In genomic region chr11:76236092-76237026, GRCh38 we compare ENCODE assay signal across 8 cellular contexts. TPM values are rescaled to one million over a fixed set of nuclear protein-coding genes. Genes with fewer than 3 reads are reported as not detected.
DNase-seq lines count a peak whose midpoint lies in the region; ATAC-seq and TF ChIP-seq lines count a peak whose summit lies in the region.

No MANE protein-coding gene starts in this region.

- H3K36me3 ChIP-seq in iPS-15b (ENCODE audit: control insufficient read depth, insufficient read depth, low read length) = no peaks in the 10 kb centered on the region
- no peaks in the 10 kb centered on the region for H3K36me3 ChIP-seq in gastrocnemius medialis

- peaks cover 10 to 26% (median 13%) of the 10 kb centered on the region in 3 donors for H3K4me1 Mint-ChIP-seq in IgD-negative memory B cell
- peaks cover 19% of the 10 kb centered on the region for H3K4me1 Mint-ChIP-seq in brain

- H3K4me1 ChIP-seq in iPS-15b (ENCODE audit: control insufficient read depth, insufficient read depth, low read length) (no peaks in the 10 kb centered on the region), gastrocnemius medialis (peaks cover 0 to 16% of the 10 kb centered on the region in 2 donors)

- no peak for TF ChIP-seq POLR2A in gastrocnemius medialis (IDR thresholded peaks at IDR 0.05)

- no peaks in the 10 kb centered on the region for H3K36me3 Mint-ChIP-seq in IgD-negative memory B cell
- no peaks in the 10 kb centered on the region for H3K36me3 Mint-ChIP-seq in brain

- intact Hi-C loops in gastrocnemius medialis (cut with DNase I; ENCODE audit: low total_unique reads) = no loop called here

- H3K9ac ChIP-seq in iPS-15b (ENCODE audit: low read depth, low read length) = peak overlapping the region; percentile 47

- peak; percentile 54 for DNase-seq in AG10803 (ENCODE audit: low read depth)
- peak; percentile 59 for DNase-seq in SK-N-DZ (ENCODE audit: low spot score)
- no peak for DNase-seq in gastrocnemius medialis

- H3K9me3 ChIP-seq in iPS-15b (ENCODE audit: control insufficient read depth, insufficient read depth, low read length) = no peaks in the 10 kb centered on the region
- H3K9me3 ChIP-seq in gastrocnemius medialis = no peaks in the 10 kb centered on the region

- in situ Hi-C loops in gastrocnemius medialis (cut with MboI; ENCODE audit: low sequenced_read_pairs in 4 of 4) = loop anchor here in 1 of 4 donors (10.0 kb wide), 1 partner anchor 208 kb away; the partner anchor contains the start of gene EMSY

- H3K27ac Mint-ChIP-seq in IgD-negative memory B cell = peak overlapping the region; percentile 99 to 100 (median 100)
- peak overlapping the region; percentile 90 to 97 (median 93) for H3K27ac Mint-ChIP-seq in brain

- H3K4me3 ChIP-seq in AG10803 (ENCODE audit: low read length) (peak overlapping the region; percentile 93), iPS-15b (ENCODE audit: low read depth, low read length) (peak overlapping the region; percentile 68), gastrocnemius medialis (peak overlapping the region; percentile 68 to 93 (median 87))

- H3K9me3 Mint-ChIP-seq in IgD-negative memory B cell (peaks cover 0 to 7% (median 0%) of the 10 kb centered on the region in 3 donors), brain (peaks cover 0 to 14% (median 0%) of the 10 kb centered on the region in 5 experiments)

- peak overlapping the region; percentile 95 to 99 (median 98) for H3K4me3 Mint-ChIP-seq in IgD-negative memory B cell
- peak overlapping the region; percentile 89 to 99 (median 92) for H3K4me3 Mint-ChIP-seq in brain

- H3K27me3 ChIP-seq in iPS-15b (ENCODE audit: control insufficient read depth, insufficient read depth, low read length) = peaks cover 4% of the 10 kb centered on the region
- no peaks in the 10 kb centered on the region for H3K27me3 ChIP-seq in gastrocnemius medialis

- H3K27me3 Mint-ChIP-seq in IgD-negative memory B cell (peaks cover 2% of the 10 kb centered on the region), brain (peaks cover 14% of the 10 kb centered on the region)

- peak overlapping the region; percentile 81 to 91 (median 84) for H3K27ac ChIP-seq in gastrocnemius medialis

- ATAC-seq in GM19324 (IDR thresholded peaks at IDR 0.05; ENCODE audit: low FRiP score, unreplicated experiment) = peak; percentile 20
- peak; percentile 30 to 33 for ATAC-seq in gastrocnemius medialis
- no peak for ATAC-seq in GM18873 (IDR thresholded peaks at IDR 0.05; ENCODE audit: low FRiP score, unreplicated experiment)

- TF ChIP-seq CTCF in AG10803 (conservative IDR thresholded peaks at IDR 0.05; ENCODE audit: low read length) (no peak), brain (conservative IDR thresholded peaks at IDR 0.05) (no peak), gastrocnemius medialis (IDR thresholded peaks at IDR 0.05 in 4 of 5, conservative IDR thresholded peaks at IDR 0.05 in 1 of 5) (no peak)

RNA-seq across cellular contexts. Expression of gene WNT11, which starts 30.1 kb away (rescaled TPM):
- polyA plus RNA-seq in IgD-negative memory B cell (not detected), brain (ENCODE audit: insufficient read depth, low read depth, low replicate concordance) (1.0 TPM)
- 0.47 and 0.64 TPM in 2 replicates for polyA plus RNA-seq in SK-N-DZ (2014; cell fraction: cytosol; rRNA removed)
- 0.39 TPM in 1 of 2 replicates, not detected in the other for polyA plus RNA-seq in SK-N-DZ (2014; cell fraction: nucleus; rRNA removed)
- 1 to 10 TPM; 2.9 to 6.5 (median 4.0) TPM for total RNA-seq in gastrocnemius medialis

Comparison
In these comparisons a context has a peak if more than half of its experiments do, and no peak if none do; other contexts are left out.
1. DNase-seq: peak in AG10803 (single experiment) and SK-N-DZ (single experiment); none in gastrocnemius medialis (0 of 2).
2. Peak in every context shown above with its lines, with median percentiles within 50 percentile points of each other: H3K4me3 ChIP-seq.